ENCODE assay signal across 18 cellular contexts in genomic region chr15:66066439-66066838, GRCh38.
DNase-seq lines count a peak whose midpoint lies in the region; FAIRE-seq and TF ChIP-seq lines count a peak whose summit lies in the region.
"Had no signal": no experiment of that assay in that cellular context is flagged by ENCODE, and none has a peak within 500 bp of the region (broad histone marks: within the 10 kb centered on the region; RNA-seq: fewer than 3 reads in every experiment).

No MANE protein-coding gene starts in this region.

- no peak overlapping the region for H3K14ac ChIP-seq in H1 (ENCODE audit: insufficient read length)

- H3K79me2 ChIP-seq in H1 (ENCODE audit: control insufficient read depth in 1 of 2, insufficient read depth in 2 of 2, low read length in 2 of 2): no peaks in the 10 kb centered on the region

- 80% methylated on average over 6 of the region's 6 CpGs; no CpG with 5 or more reads in 1 of the 2 experiments for WGBS in H1 (ENCODE audit: extremely low coverage in 1 of 2, insufficient coverage in 1 of 2, insufficient read length in 1 of 2, insufficient replicate concordance in 2 of 2, low coverage in 1 of 2, low lambda C conversion rate in 2 of 2, missing lambda C conversion rate in 1 of 2), 2 experiments
- WGBS in sigmoid colon, 2 donors: 41 to 60% methylated on average over 6 of the region's 6 CpGs

- peak overlapping the region; percentile 49 for H4K91ac ChIP-seq in H1 (replicated peaks; ENCODE audit: insufficient read length, low read length)

- no peaks in the 10 kb centered on the region for H3K23me2 ChIP-seq in H1 (ENCODE audit: low read depth, low read length)

- POLR2A ChIA-PET in H1 (lab: Charles Lee; ENCODE audit: partially characterized antibody): interaction anchor here (1.0 to 3.2 kb wide), 4 partner anchors 9 to 115 kb away, joined by 3 to 13 read pairs (median 3); no protein-coding TSS in a partner anchor

- no peak overlapping the region for H3K4me2 ChIP-seq in H1 (ENCODE audit: insufficient read depth in 1 of 2, low read depth in 2 of 2, low read length in 2 of 2)
- H3K4me2 ChIP-seq: BLaER1 treated with 17β-estradiol and CSF1 and Interleukin-3, amounts not matched to agents 10 nM and 100 nM; KMS-11 had no signal

- H2BK12ac ChIP-seq in H1 (ENCODE audit: low read depth, low read length): peak overlapping the region; percentile 69; the same call in 1 of the 2 replicates

- no peak overlapping the region for H2AK5ac ChIP-seq in H1 (ENCODE audit: low read depth, low read length)

- H3K36me3 ChIP-seq in H1 (ENCODE audit: control insufficient read depth in 2 of 4, insufficient read depth in 4 of 4, low read length in 3 of 4) (no peaks in the 10 kb centered on the region), sigmoid colon (no peaks in the 10 kb centered on the region)
- H3K36me3 ChIP-seq: BLaER1 treated with 17β-estradiol and CSF1 and Interleukin-3, amounts not matched to agents 10 nM and 100 nM; SJCRH30 had no signal

- no peak overlapping the region for H3K4ac ChIP-seq in H1 (replicated peaks; ENCODE audit: insufficient read length, low read depth, low read length)

- H2BK15ac ChIP-seq in H1 (ENCODE audit: low read length): 0 out of 2 replicates have a peak overlapping the region, but pooled peaks have one; percentile 22

- TF ChIP-seq EP300 in H1 (IDR thresholded peaks at IDR 0.05; ENCODE audit: borderline replicate concordance in 1 of 2, low read depth in 2 of 2, low read length in 2 of 2) (no peak), sigmoid colon (IDR thresholded peaks at IDR 0.05) (no peak)

- H2AFZ ChIP-seq in H1 (ENCODE audit: low read length): no peak overlapping the region

- TF ChIP-seq POLR2A in H1 (IDR thresholded peaks at IDR 0.05; ENCODE audit: control extremely low read depth in 1 of 2, low read depth in 2 of 2, low read length in 2 of 2): no peak
- TF ChIP-seq POLR2A in sigmoid colon (IDR thresholded peaks at IDR 0.05): no peak

- H3K27me3 ChIP-seq in H1 (replicated peaks in 1 of 4; ENCODE audit: control insufficient read depth in 3 of 4, extremely low read depth in 1 of 4, insufficient read depth in 3 of 4, low read length in 3 of 4) (no peaks in the 10 kb centered on the region), sigmoid colon (no peaks in the 10 kb centered on the region)
- H3K27me3 ChIP-seq: BLaER1 treated with 17β-estradiol and CSF1 and Interleukin-3, amounts not matched to agents 10 nM and 100 nM; SJCRH30 had no signal

- no peak for FAIRE-seq in H1 (lab: Jason Lieb, UNC)

- no peak overlapping the region for H3K4me3 ChIP-seq in H1 (ENCODE audit: extremely low read depth in 1 of 4, insufficient read depth in 2 of 4, low read depth in 3 of 4, low read length in 4 of 4)
- no peak overlapping the region for H3K4me3 ChIP-seq in sigmoid colon
- H3K4me3 ChIP-seq in coronary artery: no peak overlapping the region
- H3K4me3 ChIP-seq: BLaER1 treated with 17β-estradiol and CSF1 and Interleukin-3, amounts not matched to agents 10 nM and 100 nM; SJCRH30 had no signal

- H4K5ac ChIP-seq in H1 (ENCODE audit: insufficient read length, low read depth, low read length): no peak overlapping the region

- TF ChIP-seq CTCF in H1 (IDR thresholded peaks at IDR 0.05; ENCODE audit: control extremely low read depth in 1 of 3, insufficient read depth in 1 of 3, low read depth in 1 of 3, low read length in 3 of 3) (peak in 1 of 3 experiments; percentile 9; a peak in 2 of 4 replicates), sigmoid colon (IDR thresholded peaks at IDR 0.05) (no peak), coronary artery (IDR thresholded peaks at IDR 0.05) (no peak)

- H3K18ac ChIP-seq in H1 (ENCODE audit: extremely low read depth, low read length): no peak overlapping the region

- no peaks in the 10 kb centered on the region for H4K20me1 ChIP-seq in H1 (replicated peaks in 1 of 2; ENCODE audit: control insufficient read depth in 1 of 2, insufficient read depth in 2 of 2, low read length in 2 of 2)

- no peak overlapping the region for H3K56ac ChIP-seq in H1 (replicated peaks; ENCODE audit: insufficient read length, low read depth, low read length)

- DNase-seq in activated effector memory CD4-positive, alpha-beta T cell treated with anti-CD3 and anti-CD28 coated beads, Interleukin-2, amount 50 U/mL, for 16 hours: peak; percentile 55
- no peak for DNase-seq in activated effector memory CD4-positive, alpha-beta T cell treated with Interleukin-2 at 50 U/mL for 16 hours
- DNase-seq in NCI-H1105 treated with DMSO at 0.1 percent for 48 hours (lab: John Stamatoyannopoulos, UW) (peak; percentile 55), H1 (ENCODE audit: low read depth in 1 of 2, low spot score in 2 of 2) (no peak), sigmoid colon (peak; percentile 45), HT-29 (ENCODE audit: low spot score) (no peak), coronary artery (ENCODE audit: low spot score) (no peak)
- DNase-seq in stimulated activated CD8-positive, alpha-beta memory T cell treated with anti-CD3 and anti-CD28 coated beads, Interleukin-4, amount 100 ng/mL, for 48 hours: no peak
- DNase-seq: CD8-positive, alpha-beta memory T cell; DND-41; H7; NCI-H2227 treated with DMSO at 0.1 percent for 48 hours; NCI-H510A treated with DMSO at 0.1 percent for 48 hours; OCI-M1; T-helper 17 cell had no signal

- TF ChIP-seq RAD21 in H1 (IDR thresholded peaks at IDR 0.05 in 1 of 2, conservative IDR thresholded peaks at IDR 0.05 in 1 of 2; ENCODE audit: low read depth in 2 of 2, low read length in 2 of 2): peak in 1 of 2 experiments; percentile 15; a peak in 1 of 4 replicates

- H2BK5ac ChIP-seq in H1 (ENCODE audit: low read depth, low read length): peak overlapping the region; percentile 53; the same call in 1 of the 2 replicates

- peak overlapping the region; percentile 76; the same call in 1 of the 2 replicates for H2BK20ac ChIP-seq in H1 (ENCODE audit: low read length)

- H3K9me3 ChIP-seq in H1 (ENCODE audit: insufficient read depth in 2 of 2, low read depth in 1 of 2, low read length in 1 of 2) (peaks cover 2 to 8% of the 10 kb centered on the region in 2 experiments; a peak in 2 of 4 replicates), sigmoid colon (peaks cover 0 to 5% (median 1%) of the 10 kb centered on the region in 4 donors)
- H3K9me3 ChIP-seq: SJCRH30 had no signal

- no peak overlapping the region for H4K8ac ChIP-seq in H1 (ENCODE audit: extremely low read depth, insufficient read depth, low read length)

- no peaks in the 10 kb centered on the region; the same call in 1 of the 2 replicates for H3K79me1 ChIP-seq in H1 (ENCODE audit: low read depth, low read length)

- CTCF ChIA-PET in H1 (lab: Charles Lee; ENCODE audit: partially characterized antibody): interaction anchor here (0.7 to 7.5 kb wide), 11 partner anchors 15 to 585 kb away, joined by 3 to 46 read pairs (median 5); no protein-coding TSS in a partner anchor

- H3K4me1 ChIP-seq in H1 (replicated peaks in 1 of 4; ENCODE audit: control insufficient read depth in 3 of 4, insufficient read depth in 4 of 4, low read length in 3 of 4) (peaks cover 15 to 38% (median 28%) of the 10 kb centered on the region in 4 experiments), sigmoid colon (no peaks in the 10 kb centered on the region)
- H3K4me1 ChIP-seq: SJCRH30 had no signal

- H2BK120ac ChIP-seq in H1 (replicated peaks; ENCODE audit: low read depth, low read length): no peak overlapping the region

- no peak overlapping the region for H3K23ac ChIP-seq in H1 (ENCODE audit: insufficient read length)

- H3K27ac ChIP-seq in H1 (ENCODE audit: low read depth, low read length) (no peak overlapping the region), sigmoid colon (no peak overlapping the region), coronary artery (no peak overlapping the region)
- H3K27ac ChIP-seq: BLaER1 treated with 17β-estradiol and CSF1 and Interleukin-3, amounts not matched to agents 10 nM and 100 nM; KMS-11; SJCRH30 had no signal

- intact Hi-C loops in sigmoid colon (cut with DNase I): no loop called here

- H3K9ac ChIP-seq in H1 (replicated peaks in 1 of 4; ENCODE audit: extremely low read depth in 1 of 4, low read depth in 3 of 4, low read length in 3 of 4): no peak overlapping the region
- H3K9ac ChIP-seq: BLaER1 treated with 17β-estradiol and CSF1 and Interleukin-3, amounts not matched to agents 10 nM and 100 nM; KMS-11 had no signal

TF ChIP-seq in H1, 55 proteins besides CTCF, POLR2A, EP300 and RAD21 (continues in another document):
- TF ChIP-seq PHF8 (conservative IDR thresholded peaks at IDR 0.05; ENCODE audit: low read depth, low read length) (no peak), BCL11A (IDR thresholded peaks at IDR 0.05; ENCODE audit: low read depth in 2 of 2, low read length in 2 of 2) (no peak), FOSL1 (IDR thresholded peaks at IDR 0.05; ENCODE audit: insufficient read depth, low read depth, low read length) (no peak), GTF2F1 (IDR thresholded peaks at IDR 0.05; ENCODE audit: borderline replicate concordance, low read depth, low read length) (no peak), RXRA (IDR thresholded peaks at IDR 0.05; ENCODE audit: insufficient read depth, low read depth, low read length) (no peak), SP4 (IDR thresholded peaks at IDR 0.05; ENCODE audit: low read length) (no peak), NRF1 (IDR thresholded peaks at IDR 0.05; ENCODE audit: low read depth, low read length) (no peak), KDM1A (IDR thresholded peaks at IDR 0.05; ENCODE audit: borderline replicate concordance, low read length) (no peak), CHD2 (IDR thresholded peaks at IDR 0.05; ENCODE audit: low read length) (no peak)

Comparison
In these comparisons a context has a peak if more than half of its experiments do, and no peak if none do; other contexts are left out.
1. DNase-seq: peak in activated effector memory CD4-positive, alpha-beta T cell treated with anti-CD3 and anti-CD28 coated beads, Interleukin-2, amount 50 U/mL, for 16 hours (single experiment), NCI-H1105 treated with DMSO at 0.1 percent for 48 hours (single experiment) and sigmoid colon (single experiment); none in activated effector memory CD4-positive, alpha-beta T cell treated with Interleukin-2 at 50 U/mL for 16 hours (single experiment), H1 (0 of 2), stimulated activated CD8-positive, alpha-beta memory T cell treated with anti-CD3 and anti-CD28 coated beads, Interleukin-4, amount 100 ng/mL, for 48 hours (single experiment), HT-29 (single experiment) and coronary artery (single experiment).